1 cellular context compared by ENCODE assay signal in the genomic region with DNA sequence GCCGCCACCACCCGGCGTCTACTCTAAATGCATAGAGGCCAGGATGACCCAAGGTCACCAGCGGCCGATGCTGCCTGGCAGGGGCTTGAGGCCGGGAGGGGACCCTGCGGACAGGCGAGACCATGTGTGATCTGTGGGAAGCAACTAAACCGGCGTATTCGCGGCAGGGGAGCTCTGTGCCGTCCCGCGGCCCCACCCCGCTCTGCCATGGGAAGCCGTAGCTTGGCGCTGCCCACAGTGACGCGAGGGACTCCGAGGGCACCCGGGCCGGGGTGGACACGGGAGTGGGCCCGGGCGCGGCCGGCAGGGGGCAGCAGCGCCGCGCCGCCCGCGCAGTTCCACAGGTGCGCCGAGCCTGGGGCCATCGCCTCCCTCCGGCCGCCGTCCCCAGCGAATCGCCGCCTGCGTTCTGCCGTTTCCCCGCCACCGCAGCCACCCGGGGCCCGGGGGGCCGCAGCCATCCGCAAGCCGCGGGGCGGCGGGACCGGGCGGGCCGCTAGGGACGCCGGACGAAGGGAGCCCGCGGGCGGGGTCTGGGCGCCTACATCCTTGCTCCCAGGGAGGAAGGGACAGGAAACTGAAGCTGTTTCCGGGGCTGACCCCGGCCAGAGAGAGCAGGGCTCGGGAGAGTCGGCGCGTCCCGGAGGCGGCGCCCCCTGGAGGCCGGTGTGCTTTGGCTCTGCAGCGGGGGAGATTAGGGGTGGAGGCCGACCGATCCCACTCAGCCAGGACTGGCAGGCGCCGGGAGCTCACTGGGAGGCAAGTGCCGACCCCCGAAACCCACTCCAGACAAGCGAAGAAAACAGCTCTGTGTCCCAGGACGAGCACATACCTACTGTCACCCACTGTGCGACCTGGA.
TF ChIP-seq lines count a peak whose summit lies in the region.

No MANE protein-coding gene starts in this region.

TF ChIP-seq in K562, 482 proteins besides CTCF, POLR2A, EP300 and RAD21 (continued from another document and continues in another):
- TF ChIP-seq, protein P1, sequence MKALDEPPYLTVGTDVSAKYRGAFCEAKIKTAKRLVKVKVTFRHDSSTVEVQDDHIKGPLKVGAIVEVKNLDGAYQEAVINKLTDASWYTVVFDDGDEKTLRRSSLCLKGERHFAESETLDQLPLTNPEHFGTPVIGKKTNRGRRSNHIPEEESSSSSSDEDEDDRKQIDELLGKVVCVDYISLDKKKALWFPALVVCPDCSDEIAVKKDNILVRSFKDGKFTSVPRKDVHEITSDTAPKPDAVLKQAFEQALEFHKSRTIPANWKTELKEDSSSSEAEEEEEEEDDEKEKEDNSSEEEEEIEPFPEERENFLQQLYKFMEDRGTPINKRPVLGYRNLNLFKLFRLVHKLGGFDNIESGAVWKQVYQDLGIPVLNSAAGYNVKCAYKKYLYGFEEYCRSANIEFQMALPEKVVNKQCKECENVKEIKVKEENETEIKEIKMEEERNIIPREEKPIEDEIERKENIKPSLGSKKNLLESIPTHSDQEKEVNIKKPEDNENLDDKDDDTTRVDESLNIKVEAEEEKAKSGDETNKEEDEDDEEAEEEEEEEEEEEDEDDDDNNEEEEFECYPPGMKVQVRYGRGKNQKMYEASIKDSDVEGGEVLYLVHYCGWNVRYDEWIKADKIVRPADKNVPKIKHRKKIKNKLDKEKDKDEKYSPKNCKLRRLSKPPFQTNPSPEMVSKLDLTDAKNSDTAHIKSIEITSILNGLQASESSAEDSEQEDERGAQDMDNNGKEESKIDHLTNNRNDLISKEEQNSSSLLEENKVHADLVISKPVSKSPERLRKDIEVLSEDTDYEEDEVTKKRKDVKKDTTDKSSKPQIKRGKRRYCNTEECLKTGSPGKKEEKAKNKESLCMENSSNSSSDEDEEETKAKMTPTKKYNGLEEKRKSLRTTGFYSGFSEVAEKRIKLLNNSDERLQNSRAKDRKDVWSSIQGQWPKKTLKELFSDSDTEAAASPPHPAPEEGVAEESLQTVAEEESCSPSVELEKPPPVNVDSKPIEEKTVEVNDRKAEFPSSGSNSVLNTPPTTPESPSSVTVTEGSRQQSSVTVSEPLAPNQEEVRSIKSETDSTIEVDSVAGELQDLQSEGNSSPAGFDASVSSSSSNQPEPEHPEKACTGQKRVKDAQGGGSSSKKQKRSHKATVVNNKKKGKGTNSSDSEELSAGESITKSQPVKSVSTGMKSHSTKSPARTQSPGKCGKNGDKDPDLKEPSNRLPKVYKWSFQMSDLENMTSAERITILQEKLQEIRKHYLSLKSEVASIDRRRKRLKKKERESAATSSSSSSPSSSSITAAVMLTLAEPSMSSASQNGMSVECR (CRISPR knock-in tag; IDR thresholded peaks at IDR 0.05): no peak
- TF ChIP-seq ZNF253 (CRISPR knock-in tag; conservative IDR thresholded peaks at IDR 0.05): no peak
- no peak for TF ChIP-seq ZNF696 (CRISPR knock-in tag; conservative IDR thresholded peaks at IDR 0.05)
- no peak for TF ChIP-seq ZBTB33 (CRISPR knock-in tag; IDR thresholded peaks at IDR 0.05)
- TF ChIP-seq HNRNPH1 (optimal IDR thresholded peaks at IDR 0.05; ENCODE audit: low read depth, low read length): no peak
- TF ChIP-seq POLR2H (tag; IDR thresholded peaks at IDR 0.05; ENCODE audit: low read depth): no peak
- no peak for TF ChIP-seq PYGO2 (tag; IDR thresholded peaks at IDR 0.05)
- peak; percentile 98 for TF ChIP-seq ESRRA (IDR thresholded peaks at IDR 0.05; ENCODE audit: borderline replicate concordance, low read depth)
- peak; percentile 65 to 72; a peak in 3 of 4 replicates for TF ChIP-seq NRF1 (conservative IDR thresholded peaks at IDR 0.05 in 1 of 2, IDR thresholded peaks at IDR 0.05 in 1 of 2)
- no peak for TF ChIP-seq ZNF184 (CRISPR knock-in tag; IDR thresholded peaks at IDR 0.05)
- TF ChIP-seq GTF2E2 (tag; IDR thresholded peaks at IDR 0.05): no peak
- peak in 1 of 2 experiments; percentile 59; a peak in 2 of 4 replicates for TF ChIP-seq HDAC1 (IDR thresholded peaks at IDR 0.05)
- TF ChIP-seq WHSC1 (IDR thresholded peaks at IDR 0.05; ENCODE audit: low read length): no peak
- TF ChIP-seq, protein P2, sequence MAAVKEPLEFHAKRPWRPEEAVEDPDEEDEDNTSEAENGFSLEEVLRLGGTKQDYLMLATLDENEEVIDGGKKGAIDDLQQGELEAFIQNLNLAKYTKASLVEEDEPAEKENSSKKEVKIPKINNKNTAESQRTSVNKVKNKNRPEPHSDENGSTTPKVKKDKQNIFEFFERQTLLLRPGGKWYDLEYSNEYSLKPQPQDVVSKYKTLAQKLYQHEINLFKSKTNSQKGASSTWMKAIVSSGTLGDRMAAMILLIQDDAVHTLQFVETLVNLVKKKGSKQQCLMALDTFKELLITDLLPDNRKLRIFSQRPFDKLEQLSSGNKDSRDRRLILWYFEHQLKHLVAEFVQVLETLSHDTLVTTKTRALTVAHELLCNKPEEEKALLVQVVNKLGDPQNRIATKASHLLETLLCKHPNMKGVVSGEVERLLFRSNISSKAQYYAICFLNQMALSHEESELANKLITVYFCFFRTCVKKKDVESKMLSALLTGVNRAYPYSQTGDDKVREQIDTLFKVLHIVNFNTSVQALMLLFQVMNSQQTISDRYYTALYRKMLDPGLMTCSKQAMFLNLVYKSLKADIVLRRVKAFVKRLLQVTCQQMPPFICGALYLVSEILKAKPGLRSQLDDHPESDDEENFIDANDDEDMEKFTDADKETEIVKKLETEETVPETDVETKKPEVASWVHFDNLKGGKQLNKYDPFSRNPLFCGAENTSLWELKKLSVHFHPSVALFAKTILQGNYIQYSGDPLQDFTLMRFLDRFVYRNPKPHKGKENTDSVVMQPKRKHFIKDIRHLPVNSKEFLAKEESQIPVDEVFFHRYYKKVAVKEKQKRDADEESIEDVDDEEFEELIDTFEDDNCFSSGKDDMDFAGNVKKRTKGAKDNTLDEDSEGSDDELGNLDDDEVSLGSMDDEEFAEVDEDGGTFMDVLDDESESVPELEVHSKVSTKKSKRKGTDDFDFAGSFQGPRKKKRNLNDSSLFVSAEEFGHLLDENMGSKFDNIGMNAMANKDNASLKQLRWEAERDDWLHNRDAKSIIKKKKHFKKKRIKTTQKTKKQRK (IDR thresholded peaks at IDR 0.05; ENCODE audit: borderline replicate concordance, low read depth, low read length): no peak
- peak; percentile 91 for TF ChIP-seq SMAD4 (CRISPR knock-in tag; conservative IDR thresholded peaks at IDR 0.05)
- no peak for TF ChIP-seq ZC3H11A (IDR thresholded peaks at IDR 0.05; ENCODE audit: low read depth, low read length)
- no peak for TF ChIP-seq ARID2 (IDR thresholded peaks at IDR 0.05)
- TF ChIP-seq CAMTA2 (CRISPR knock-in tag; conservative IDR thresholded peaks at IDR 0.05): no peak
- TF ChIP-seq ARID3B (CRISPR knock-in tag; IDR thresholded peaks at IDR 0.05; ENCODE audit: borderline replicate concordance): no peak
- no peak for TF ChIP-seq ARHGAP35 (IDR thresholded peaks at IDR 0.05; ENCODE audit: partially characterized antibody)
- no peak for TF ChIP-seq ZNF76 (CRISPR knock-in tag; IDR thresholded peaks at IDR 0.05; ENCODE audit: borderline replicate concordance)
- peak; percentile 60 to 71; a peak in 1 of 4 replicates for TF ChIP-seq SIN3A (IDR thresholded peaks at IDR 0.05; ENCODE audit: borderline replicate concordance in 2 of 2, control insufficient read depth in 1 of 2, low read depth in 2 of 2, low read length in 2 of 2)
- no peak for TF ChIP-seq ZNF780A (CRISPR knock-in tag; IDR thresholded peaks at IDR 0.05)
- TF ChIP-seq MYC (IDR thresholded peaks at IDR 0.05; ENCODE audit: low read depth, low read length): peak; percentile 52
- TF ChIP-seq MYC (CRISPR knock-in tag; IDR thresholded peaks at IDR 0.05; ENCODE audit: borderline replicate concordance, low read depth): no peak
- TF ChIP-seq FOXK2 (conservative IDR thresholded peaks at IDR 0.05 in 1 of 2, IDR thresholded peaks at IDR 0.05 in 1 of 2; ENCODE audit: low read depth in 2 of 2): no peak; a peak in 1 of 4 replicates
- TF ChIP-seq, protein P3, sequence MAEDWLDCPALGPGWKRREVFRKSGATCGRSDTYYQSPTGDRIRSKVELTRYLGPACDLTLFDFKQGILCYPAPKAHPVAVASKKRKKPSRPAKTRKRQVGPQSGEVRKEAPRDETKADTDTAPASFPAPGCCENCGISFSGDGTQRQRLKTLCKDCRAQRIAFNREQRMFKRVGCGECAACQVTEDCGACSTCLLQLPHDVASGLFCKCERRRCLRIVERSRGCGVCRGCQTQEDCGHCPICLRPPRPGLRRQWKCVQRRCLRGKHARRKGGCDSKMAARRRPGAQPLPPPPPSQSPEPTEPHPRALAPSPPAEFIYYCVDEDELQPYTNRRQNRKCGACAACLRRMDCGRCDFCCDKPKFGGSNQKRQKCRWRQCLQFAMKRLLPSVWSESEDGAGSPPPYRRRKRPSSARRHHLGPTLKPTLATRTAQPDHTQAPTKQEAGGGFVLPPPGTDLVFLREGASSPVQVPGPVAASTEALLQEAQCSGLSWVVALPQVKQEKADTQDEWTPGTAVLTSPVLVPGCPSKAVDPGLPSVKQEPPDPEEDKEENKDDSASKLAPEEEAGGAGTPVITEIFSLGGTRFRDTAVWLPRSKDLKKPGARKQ (CRISPR knock-in tag; IDR thresholded peaks at IDR 0.05): no peak
- no peak for TF ChIP-seq ZKSCAN3 (CRISPR knock-in tag; IDR thresholded peaks at IDR 0.05)
- TF ChIP-seq TAF7 (tag; IDR thresholded peaks at IDR 0.05): 0 out of 2 replicates have a peak, but pooled peaks have one; percentile 13
- TF ChIP-seq RBM17 (IDR thresholded peaks at IDR 0.05; ENCODE audit: borderline replicate concordance, low read depth, low read length): no peak
- TF ChIP-seq CHCHD3 (CRISPR knock-in tag; IDR thresholded peaks at IDR 0.05): no peak
- TF ChIP-seq POLR2AphosphoS2 (IDR thresholded peaks at IDR 0.05; ENCODE audit: low read length): no peak
- TF ChIP-seq NR2C1 (IDR thresholded peaks at IDR 0.05): no peak
- peak; percentile 74 for TF ChIP-seq NR2C1 (tag; IDR thresholded peaks at IDR 0.05)
- no peak for TF ChIP-seq SMARCA4 (IDR thresholded peaks at IDR 0.05)
- peak; percentile 46 for TF ChIP-seq ARID1B (IDR thresholded peaks at IDR 0.05)
- TF ChIP-seq MAFG (tag; conservative IDR thresholded peaks at IDR 0.05): no peak
- no peak for TF ChIP-seq MTF1 (CRISPR knock-in tag; IDR thresholded peaks at IDR 0.05; ENCODE audit: borderline replicate concordance)
- peak; percentile 8 for TF ChIP-seq NEUROD1 (IDR thresholded peaks at IDR 0.05; ENCODE audit: borderline replicate concordance, low read depth, low read length, partially characterized antibody)
- no peak for TF ChIP-seq PREB (CRISPR knock-in tag; IDR thresholded peaks at IDR 0.05)
- TF ChIP-seq, protein P4, sequence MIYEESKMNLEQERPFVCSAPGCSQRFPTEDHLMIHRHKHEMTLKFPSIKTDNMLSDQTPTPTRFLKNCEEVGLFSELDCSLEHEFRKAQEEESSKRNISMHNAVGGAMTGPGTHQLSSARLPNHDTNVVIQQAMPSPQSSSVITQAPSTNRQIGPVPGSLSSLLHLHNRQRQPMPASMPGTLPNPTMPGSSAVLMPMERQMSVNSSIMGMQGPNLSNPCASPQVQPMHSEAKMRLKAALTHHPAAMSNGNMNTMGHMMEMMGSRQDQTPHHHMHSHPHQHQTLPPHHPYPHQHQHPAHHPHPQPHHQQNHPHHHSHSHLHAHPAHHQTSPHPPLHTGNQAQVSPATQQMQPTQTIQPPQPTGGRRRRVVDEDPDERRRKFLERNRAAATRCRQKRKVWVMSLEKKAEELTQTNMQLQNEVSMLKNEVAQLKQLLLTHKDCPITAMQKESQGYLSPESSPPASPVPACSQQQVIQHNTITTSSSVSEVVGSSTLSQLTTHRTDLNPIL (CRISPR knock-in tag; IDR thresholded peaks at IDR 0.05): no peak
- no peak for TF ChIP-seq HDGF (IDR thresholded peaks at IDR 0.05)
- no peak for TF ChIP-seq BCL6 (CRISPR knock-in tag; IDR thresholded peaks at IDR 0.05)
- no peak for TF ChIP-seq FOXK1 (CRISPR knock-in tag; IDR thresholded peaks at IDR 0.05; ENCODE audit: borderline replicate concordance)
- TF ChIP-seq HEY1 (CRISPR knock-in tag; IDR thresholded peaks at IDR 0.05; ENCODE audit: borderline replicate concordance): no peak
- TF ChIP-seq ZNF280B (CRISPR knock-in tag; IDR thresholded peaks at IDR 0.05): no peak
